Comparison of ENCODE assay signal across 1 cellular context in genomic region chr17:42803074-42803883, GRCh38.
TF ChIP-seq lines count a peak whose summit lies in the region.

No MANE protein-coding gene starts in this region.

TF ChIP-seq in HepG2, 621 proteins besides CTCF, POLR2A, EP300 and RAD21 (continued from another document and continues in another):
- TF ChIP-seq, protein P1, sequence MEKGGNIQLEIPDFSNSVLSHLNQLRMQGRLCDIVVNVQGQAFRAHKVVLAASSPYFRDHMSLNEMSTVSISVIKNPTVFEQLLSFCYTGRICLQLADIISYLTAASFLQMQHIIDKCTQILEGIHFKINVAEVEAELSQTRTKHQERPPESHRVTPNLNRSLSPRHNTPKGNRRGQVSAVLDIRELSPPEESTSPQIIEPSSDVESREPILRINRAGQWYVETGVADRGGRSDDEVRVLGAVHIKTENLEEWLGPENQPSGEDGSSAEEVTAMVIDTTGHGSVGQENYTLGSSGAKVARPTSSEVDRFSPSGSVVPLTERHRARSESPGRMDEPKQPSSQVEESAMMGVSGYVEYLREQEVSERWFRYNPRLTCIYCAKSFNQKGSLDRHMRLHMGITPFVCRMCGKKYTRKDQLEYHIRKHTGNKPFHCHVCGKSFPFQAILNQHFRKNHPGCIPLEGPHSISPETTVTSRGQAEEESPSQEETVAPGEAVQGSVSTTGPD (CRISPR knock-in tag; IDR thresholded peaks at IDR 0.05) = peak; percentile 92
- TF ChIP-seq ZSCAN29 (CRISPR knock-in tag; conservative IDR thresholded peaks at IDR 0.05) (no peak), HMGXB3 (CRISPR knock-in tag; IDR thresholded peaks at IDR 0.05; ENCODE audit: borderline replicate concordance) (no peak), ZNF354B (CRISPR knock-in tag; IDR thresholded peaks at IDR 0.05) (no peak), ATM (IDR thresholded peaks at IDR 0.05; ENCODE audit: borderline replicate concordance) (no peak), KDM1A (CRISPR knock-in tag; IDR thresholded peaks at IDR 0.05) (no peak), NR3C1 (CRISPR knock-in tag; IDR thresholded peaks at IDR 0.05) (no peak), MAX (IDR thresholded peaks at IDR 0.05) (peak; percentile 20; the same call in 1 of the 2 replicates), GABPA (IDR thresholded peaks at IDR 0.05; ENCODE audit: low read depth, low read length) (no peak), GABPA (CRISPR knock-in tag; IDR thresholded peaks at IDR 0.05; ENCODE audit: low read depth) (no peak; the same call in 1 of the 2 replicates), HNF4G (IDR thresholded peaks at IDR 0.05; ENCODE audit: borderline replicate concordance, low read depth, low read length) (peak; percentile 94), HNF4G (CRISPR knock-in tag; IDR thresholded peaks at IDR 0.05; ENCODE audit: borderline replicate concordance, low read depth) (peak; percentile 81; the same call in 1 of the 2 replicates), MEF2D (CRISPR knock-in tag; IDR thresholded peaks at IDR 0.05) (peak; percentile 57; the same call in 1 of the 2 replicates), ZNF350 (CRISPR knock-in tag; IDR thresholded peaks at IDR 0.05; ENCODE audit: borderline replicate concordance, low read depth) (0 out of 2 replicates have a peak, but pooled peaks have one; percentile 20), REXO4 (CRISPR knock-in tag; IDR thresholded peaks at IDR 0.05; ENCODE audit: borderline replicate concordance) (no peak), CBX2 (IDR thresholded peaks at IDR 0.05; ENCODE audit: low read depth, low read length) (no peak), CBX2 (CRISPR knock-in tag; IDR thresholded peaks at IDR 0.05; ENCODE audit: low read depth) (no peak), GRHL1 (CRISPR knock-in tag; conservative IDR thresholded peaks at IDR 0.05) (no peak), REST (IDR thresholded peaks at IDR 0.05; ENCODE audit: borderline replicate concordance in 1 of 2, low read depth in 1 of 2, low read length in 2 of 2) (0 out of 4 replicates have a peak, but pooled peaks of 1 of the 2 experiments have one; percentile 20), ZNF362 (CRISPR knock-in tag; IDR thresholded peaks at IDR 0.05; ENCODE audit: borderline replicate concordance) (no peak), ZBTB34 (CRISPR knock-in tag; IDR thresholded peaks at IDR 0.05) (peak; percentile 84; the same call in 1 of the 2 replicates), RERE (CRISPR knock-in tag; IDR thresholded peaks at IDR 0.05; ENCODE audit: low read depth) (no peak), ZNF788 (CRISPR knock-in tag; IDR thresholded peaks at IDR 0.05; ENCODE audit: borderline replicate concordance) (peak; percentile 26; the same call in 1 of the 2 replicates), HDAC2 (CRISPR knock-in tag; IDR thresholded peaks at IDR 0.05) (peak; percentile 69; the same call in 1 of the 2 replicates), RFX5 (IDR thresholded peaks at IDR 0.05; ENCODE audit: low read depth, low read length) (no peak), TAF15 (IDR thresholded peaks at IDR 0.05; ENCODE audit: low read depth, low read length, poor library complexity, severe bottlenecking) (no peak), ZNF138 (CRISPR knock-in tag; IDR thresholded peaks at IDR 0.05; ENCODE audit: low read depth) (no peak), ZFP82 (CRISPR knock-in tag; IDR thresholded peaks at IDR 0.05; ENCODE audit: borderline replicate concordance) (no peak), ZNF558 (CRISPR knock-in tag; IDR thresholded peaks at IDR 0.05; ENCODE audit: borderline replicate concordance) (no peak), NR2F2 (IDR thresholded peaks at IDR 0.05; ENCODE audit: borderline replicate concordance, low read depth) (peak; percentile 68; the same call in 1 of the 2 replicates), ZNF10 (CRISPR knock-in tag; IDR thresholded peaks at IDR 0.05; ENCODE audit: borderline replicate concordance, low read depth) (no peak), ZNF276 (CRISPR knock-in tag; IDR thresholded peaks at IDR 0.05; ENCODE audit: low read depth) (no peak), THYN1 (CRISPR knock-in tag; IDR thresholded peaks at IDR 0.05; ENCODE audit: borderline replicate concordance, low read depth) (no peak), ZNF253 (CRISPR knock-in tag; IDR thresholded peaks at IDR 0.05; ENCODE audit: borderline replicate concordance) (no peak), U2AF2 (IDR thresholded peaks at IDR 0.05; ENCODE audit: low read depth, low read length) (no peak), ZNF317 (CRISPR knock-in tag; IDR thresholded peaks at IDR 0.05) (peak; percentile 55; the same call in 1 of the 2 replicates), MAF1 (CRISPR knock-in tag; IDR thresholded peaks at IDR 0.05; ENCODE audit: borderline replicate concordance) (no peak)
